In the genomic region with DNA sequence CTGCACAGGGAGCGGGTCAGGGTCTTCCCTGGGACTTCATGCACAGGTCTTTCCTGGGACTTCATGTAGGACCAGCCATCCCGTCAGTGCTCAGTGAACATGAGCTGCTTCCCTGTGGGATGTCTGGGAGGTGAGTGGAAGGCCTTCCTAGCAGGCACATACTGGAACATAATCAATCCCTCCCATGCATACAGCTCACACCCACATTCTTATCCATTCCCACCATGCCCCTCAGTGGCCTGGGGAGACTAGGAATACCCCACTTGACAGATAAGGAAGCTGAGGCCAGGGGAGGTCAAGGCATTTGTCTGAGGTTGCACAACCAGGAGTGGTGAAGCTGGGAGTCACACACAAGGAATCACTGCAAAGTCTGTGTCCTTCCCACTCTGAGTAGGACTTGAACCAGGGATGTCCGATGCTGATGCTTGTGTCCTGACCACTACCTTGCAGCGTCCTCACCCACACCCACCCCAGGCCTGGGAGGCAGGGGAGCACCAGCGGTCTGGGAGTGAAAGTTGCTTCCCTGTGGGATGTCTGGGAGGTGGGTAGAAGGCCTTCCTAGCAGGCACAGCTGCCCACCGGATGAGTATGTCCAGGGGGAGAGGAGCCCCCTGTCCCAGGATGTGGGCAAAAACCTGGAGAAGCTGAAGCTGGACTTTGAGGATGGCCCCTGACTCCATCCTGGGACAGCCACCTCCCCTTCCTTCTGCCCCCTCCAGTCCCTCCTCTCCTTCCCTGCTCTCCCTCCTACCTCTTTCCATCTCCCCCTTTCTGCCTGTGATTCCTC, we compare ENCODE assay signal across 1 cellular context.
TF ChIP-seq lines count a peak whose summit lies in the region.

No MANE protein-coding gene starts in this region.

TF ChIP-seq in K562, 482 proteins besides CTCF, POLR2A, EP300 and RAD21:
- no peak for TF ChIP-seq SMARCA5 (IDR thresholded peaks at IDR 0.05)
- TF ChIP-seq ARHGAP35 (IDR thresholded peaks at IDR 0.05; ENCODE audit: partially characterized antibody) = no peak
- TF ChIP-seq MYBL2 (IDR thresholded peaks at IDR 0.05; ENCODE audit: low read depth) = no peak
- no peak for TF ChIP-seq MYBL2 (CRISPR knock-in tag; IDR thresholded peaks at IDR 0.05; ENCODE audit: borderline replicate concordance)
- TF ChIP-seq CBFA2T3 (IDR thresholded peaks at IDR 0.05) = peak; percentile 33
- TF ChIP-seq NCOA6 (IDR thresholded peaks at IDR 0.05) = no peak
